Comparison of ENCODE assay signal across 8 cellular contexts in genomic region chr6:28490191-28490890, GRCh38. TPM values are rescaled to one million over a fixed set of nuclear protein-coding genes. Genes with fewer than 3 reads are reported as not detected.
DNase-seq lines count a peak whose midpoint lies in the region; ATAC-seq, FAIRE-seq and TF ChIP-seq lines count a peak whose summit lies in the region.

No MANE protein-coding gene starts in this region.

- no peak overlapping the region for H3K9ac ChIP-seq in kidney (ENCODE audit: low read length in 2 of 2)

- ATAC-seq in CD4-positive, alpha-beta T cell (ENCODE audit: poor library complexity) = peak; percentile 54
- peak; percentile 24 for ATAC-seq in HG02884 (IDR thresholded peaks at IDR 0.05; ENCODE audit: unreplicated experiment)
- ATAC-seq in naive thymus-derived CD8-positive, alpha-beta T cell = peak; percentile 39 to 51

- no peaks in the 10 kb centered on the region for H3K9me3 Mint-ChIP-seq in CD4-positive, alpha-beta T cell
- peaks cover 0 to 12% (median 5%) of the 10 kb centered on the region in 9 donors for H3K9me3 Mint-ChIP-seq in naive thymus-derived CD8-positive, alpha-beta T cell

- POLR2A ChIA-PET in CD4-positive, alpha-beta T cell (lab: Charles Lee) = no interaction called here
- POLR2A ChIA-PET in naive thymus-derived CD8-positive, alpha-beta T cell (lab: Charles Lee) = no interaction called here

- H3K4me1 Mint-ChIP-seq in CD4-positive, alpha-beta T cell (ENCODE audit: low read depth) = peaks cover 26% of the 10 kb centered on the region
- peaks cover 17 to 27% (median 22%) of the 10 kb centered on the region in 4 donors for H3K4me1 Mint-ChIP-seq in naive thymus-derived CD8-positive, alpha-beta T cell

- no peak overlapping the region for H3K27ac ChIP-seq in CD4-positive, alpha-beta T cell (ENCODE audit: low read depth, low read length)
- H3K27ac ChIP-seq in brain microvascular endothelial cell (peak overlapping the region; percentile 66), kidney (ENCODE audit: low read depth in 2 of 2, low read length in 2 of 2) (no peak overlapping the region)

- peaks cover 48% of the 10 kb centered on the region for H3K27me3 ChIP-seq in CD4-positive, alpha-beta T cell (ENCODE audit: control insufficient read depth, insufficient read depth, low read length)
- H3K27me3 ChIP-seq in brain microvascular endothelial cell (replicated peaks) = no peaks in the 10 kb centered on the region

- H3K4me1 ChIP-seq in kidney (ENCODE audit: control insufficient read depth in 1 of 2, insufficient read depth in 1 of 2, low read depth in 1 of 2, low read length in 2 of 2) = no peaks in the 10 kb centered on the region

- H3K27ac Mint-ChIP-seq in CD4-positive, alpha-beta T cell = peak overlapping the region; percentile 92
- peak overlapping the region; percentile 32 to 95 (median 90) for H3K27ac Mint-ChIP-seq in naive thymus-derived CD8-positive, alpha-beta T cell

- no peak for TF ChIP-seq CTCF in CD4-positive, alpha-beta T cell (IDR thresholded peaks at IDR 0.05)
- TF ChIP-seq CTCF in brain microvascular endothelial cell (IDR thresholded peaks at IDR 0.05; ENCODE audit: low read depth, low read length, missing control alignments) (no peak), kidney (IDR thresholded peaks at IDR 0.05; ENCODE audit: borderline replicate concordance, extremely low read depth, insufficient read depth) (no peak)

- no peaks in the 10 kb centered on the region for H3K9me3 ChIP-seq in CD4-positive, alpha-beta T cell (ENCODE audit: control insufficient read depth, low read length)
- H3K9me3 ChIP-seq in kidney (ENCODE audit: control insufficient read depth in 1 of 2, low read length in 2 of 2) = no peaks in the 10 kb centered on the region

- FAIRE-seq in kidney (lab: Jason Lieb, UNC) = no peak

- no peak for DNase-seq in CD4-positive, alpha-beta T cell
- DNase-seq in brain microvascular endothelial cell (peak; percentile 21), kidney (no peak), cerebellum (ENCODE audit: low spot score) (no peak), NCI-H187 treated with DMSO at 0.1 percent for 48 hours (lab: John Stamatoyannopoulos, UW) (no peak), HCEC 1CT (no peak)
- peak in 5 of 10 donors; percentile 6 to 33 (median 23) for DNase-seq in naive thymus-derived CD8-positive, alpha-beta T cell

- no peaks in the 10 kb centered on the region for H3K36me3 ChIP-seq in brain microvascular endothelial cell (replicated peaks)
- no peaks in the 10 kb centered on the region for H3K36me3 ChIP-seq in kidney (ENCODE audit: control insufficient read depth in 1 of 2, insufficient read depth in 2 of 2, low read length in 2 of 2)

- in situ Hi-C loops in brain microvascular endothelial cell (cut with HindIII; ENCODE audit: low pct_ligation_motif_present, low sequenced_read_pairs) = no loop called here

- peaks cover 5% of the 10 kb centered on the region for H3K36me3 Mint-ChIP-seq in CD4-positive, alpha-beta T cell (ENCODE audit: low read depth)
- H3K36me3 Mint-ChIP-seq in naive thymus-derived CD8-positive, alpha-beta T cell = peaks cover 0 to 3% (median under 1%) of the 10 kb centered on the region in 3 donors

- CTCF ChIA-PET in CD4-positive, alpha-beta T cell (lab: Charles Lee) = no interaction called here

- peak overlapping the region; percentile 73 for H3K4me3 ChIP-seq in brain microvascular endothelial cell (ENCODE audit: low read depth, low read length)
- H3K4me3 ChIP-seq in kidney (ENCODE audit: low read length in 2 of 2) = no peak overlapping the region

- intact Hi-C loops in CD4-positive, alpha-beta T cell (cut with DNase I, micrococcal nuclease) = loop anchor here in 1 of 2 experiments (10.0 kb wide), 1 partner anchor 94 kb away; a partner anchor contains a TSS
- intact Hi-C loops in kidney (cut with DNase I) = no loop called here

- peak overlapping the region; percentile 90 for H3K4me3 Mint-ChIP-seq in CD4-positive, alpha-beta T cell
- H3K4me3 Mint-ChIP-seq in naive thymus-derived CD8-positive, alpha-beta T cell = peak overlapping the region; percentile 70 to 90 (median 85)

- H3K27me3 Mint-ChIP-seq in CD4-positive, alpha-beta T cell = peaks cover 83% of the 10 kb centered on the region
- peaks cover 26 to 66% (median 42%) of the 10 kb centered on the region in 5 donors for H3K27me3 Mint-ChIP-seq in naive thymus-derived CD8-positive, alpha-beta T cell

RNA-seq across cellular contexts. Expression of gene GPX6, which starts 25.3 kb away (rescaled TPM):
- total RNA-seq in CD4-positive, alpha-beta T cell = not detected
- not detected for total RNA-seq in naive thymus-derived CD8-positive, alpha-beta T cell
- polyA plus RNA-seq in naive thymus-derived CD8-positive, alpha-beta T cell = not detected
- not detected for total RNA-seq in kidney
- polyA plus RNA-seq in kidney (ENCODE audit: insufficient read depth, low read depth, low replicate concordance) = not detected
- not detected for total RNA-seq in cerebellum

RNA-seq across cellular contexts. Expression of gene GPX5, which starts 35.3 kb away (rescaled TPM):
- not detected for total RNA-seq in CD4-positive, alpha-beta T cell
- total RNA-seq in naive thymus-derived CD8-positive, alpha-beta T cell = not detected
- polyA plus RNA-seq in naive thymus-derived CD8-positive, alpha-beta T cell = not detected
- not detected for total RNA-seq in kidney
- not detected for polyA plus RNA-seq in kidney (ENCODE audit: insufficient read depth, low read depth, low replicate concordance)
- not detected for total RNA-seq in cerebellum

RNA-seq across cellular contexts. Expression of gene ZSCAN23, which starts 47.0 kb away (rescaled TPM):
- total RNA-seq in CD4-positive, alpha-beta T cell = under 1 TPM; 0.19 to 0.78 TPM
- total RNA-seq in naive thymus-derived CD8-positive, alpha-beta T cell = 1 to 10 TPM; 2.8 to 3.3 TPM
- polyA plus RNA-seq in naive thymus-derived CD8-positive, alpha-beta T cell = 1 to 10 TPM in 2 of 3 donors, under 1 TPM in 1; 0.76 to 1.7 (median 1.1) TPM
- total RNA-seq in kidney = 5.5 TPM
- polyA plus RNA-seq in kidney (ENCODE audit: insufficient read depth, low read depth, low replicate concordance) = 0.49 TPM
- total RNA-seq in cerebellum = 19.9 TPM
